ENCODE assay signal across 35 cellular contexts in the genomic region with DNA sequence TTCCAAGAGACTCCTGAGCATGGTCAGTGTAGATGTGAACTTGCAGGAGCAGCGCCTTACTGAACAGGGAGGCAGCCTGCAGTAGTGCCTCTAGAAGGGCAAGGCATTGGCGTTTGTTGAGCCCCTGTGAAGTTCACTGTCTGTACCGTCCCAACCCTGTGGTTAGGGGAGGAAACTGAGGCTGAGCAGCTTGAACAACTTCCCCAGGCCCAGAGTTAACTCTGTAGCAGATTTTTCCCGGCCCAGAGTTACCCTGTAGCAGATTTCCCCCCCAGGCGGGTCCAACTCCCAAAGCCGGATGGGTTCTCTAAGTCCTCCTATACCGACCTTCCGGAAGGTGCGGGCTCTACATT. TPM values are rescaled to one million over a fixed set of nuclear protein-coding genes. Genes with fewer than 3 reads are reported as not detected.
"Had no signal": no experiment of that assay in that cellular context is flagged by ENCODE, and none has a peak within 500 bp of the region (broad histone marks: within the 10 kb centered on the region; RNA-seq: fewer than 3 reads in every experiment).

No MANE protein-coding gene starts in this region.

- H3K4me3 Mint-ChIP-seq: activated CD4-positive, alpha-beta memory T cell treated with anti-CD3 and anti-CD28 coated beads for 36 hours; activated CD4-positive, alpha-beta T cell treated with anti-CD3 and anti-CD28 coated beads, Interleukin-2, amount 10 ng/mL, durations not matched to agents 24 days and 14 days; activated naive CD4-positive, alpha-beta T cell treated with anti-CD3 and anti-CD28 coated beads, Interleukin-2, amount 10 ng/mL, durations not matched to agents 7 days and 5 days; activated naive CD8-positive, alpha-beta T cell treated with anti-CD3 and anti-CD28 coated beads, Interleukin-2, amount 10 ng/mL, durations not matched to agents 7 days and 5 days; activated T-helper 1 cell treated with anti-CD3 and anti-CD28 coated beads, Interleukin-12 subunit alpha, Interleukin-12 subunit beta, Interleukin-2, Interleukin-4 antibody, amounts not matched to agents 30 ng/mL and 10 ng/mL and 1 ng/mL, durations not matched to agents 14 hours and 24 hours and 36 hours; natural killer cell treated with Interleukin-12 subunit alpha and Interleukin-12 subunit beta and Interleukin-15 and Interleukin-18, amount 100 ng/mL, for 72 hours; stimulated activated memory B cell treated with anti-CD40 and anti-IgM and Interleukin-4, amounts not matched to agents 10 μg/mL and 1 μg/mL and 100 μg/mL, for 72 hours had no signal

- H3K27ac Mint-ChIP-seq: activated CD4-positive, alpha-beta memory T cell treated with anti-CD3 and anti-CD28 coated beads for 36 hours; activated CD4-positive, alpha-beta T cell treated with anti-CD3 and anti-CD28 coated beads, Interleukin-2, amount 10 ng/mL, durations not matched to agents 24 days and 14 days; activated naive CD8-positive, alpha-beta T cell treated with anti-CD3 and anti-CD28 coated beads, Interleukin-2, amount 10 ng/mL, durations not matched to agents 7 days and 5 days; activated T-helper 1 cell treated with anti-CD3 and anti-CD28 coated beads, Interleukin-12 subunit alpha, Interleukin-12 subunit beta, Interleukin-2, Interleukin-4 antibody, amounts not matched to agents 30 ng/mL and 10 ng/mL and 1 ng/mL, durations not matched to agents 14 hours and 24 hours and 36 hours; natural killer cell treated with Interleukin-12 subunit alpha and Interleukin-12 subunit beta and Interleukin-15 and Interleukin-18, amount 100 ng/mL, for 72 hours; stimulated activated memory B cell treated with anti-CD40 and anti-IgM and Interleukin-4, amounts not matched to agents 10 μg/mL and 1 μg/mL and 100 μg/mL, for 72 hours had no signal

- H3K4me3 ChIP-seq: gastrocnemius medialis, left ventricle myocardium inferior, lung, mucosa of descending colon, right lobe of liver, suprapubic skin, tibial artery had no signal

- ATAC-seq: gastrocnemius medialis; mucosa of descending colon; natural killer cell treated with Interleukin-12 subunit alpha and Interleukin-12 subunit beta and Interleukin-15 and Interleukin-18, amount 100 ng/mL, for 72 hours; right lobe of liver; stimulated activated memory B cell treated with anti-CD40 and anti-IgM and Interleukin-4, amounts not matched to agents 10 μg/mL and 1 μg/mL and 100 μg/mL, for 72 hours had no signal

- H3K9me3 Mint-ChIP-seq: activated CD4-positive, alpha-beta memory T cell treated with anti-CD3 and anti-CD28 coated beads for 36 hours; activated CD4-positive, alpha-beta T cell treated with anti-CD3 and anti-CD28 coated beads, Interleukin-2, amount 10 ng/mL, durations not matched to agents 24 days and 14 days; activated naive CD4-positive, alpha-beta T cell treated with anti-CD3 and anti-CD28 coated beads, Interleukin-2, amount 10 ng/mL, durations not matched to agents 7 days and 5 days; activated naive CD8-positive, alpha-beta T cell treated with anti-CD3 and anti-CD28 coated beads, Interleukin-2, amount 10 ng/mL, durations not matched to agents 7 days and 5 days; activated T-helper 1 cell treated with anti-CD3 and anti-CD28 coated beads, Interleukin-12 subunit alpha, Interleukin-12 subunit beta, Interleukin-2, Interleukin-4 antibody, amounts not matched to agents 30 ng/mL and 10 ng/mL and 1 ng/mL, durations not matched to agents 14 hours and 24 hours and 36 hours; natural killer cell treated with Interleukin-12 subunit alpha and Interleukin-12 subunit beta and Interleukin-15 and Interleukin-18, amount 100 ng/mL, for 72 hours; stimulated activated memory B cell treated with anti-CD40 and anti-IgM and Interleukin-4, amounts not matched to agents 10 μg/mL and 1 μg/mL and 100 μg/mL, for 72 hours had no signal

- H3K9me3 ChIP-seq: gastrocnemius medialis, left ventricle myocardium inferior, mucosa of descending colon, right lobe of liver, suprapubic skin, tibial artery had no signal

- FAIRE-seq: astrocyte, urothelium cell line had no signal

- H3K27ac ChIP-seq: brain microvascular endothelial cell, gastrocnemius medialis, left ventricle myocardium inferior, right lobe of liver, suprapubic skin, tibial artery had no signal

- DNase-seq: activated CD4-positive, alpha-beta memory T cell treated with anti-CD3 and anti-CD28 coated beads for 36 hours; activated CD4-positive, alpha-beta T cell treated with anti-CD3 and anti-CD28 coated beads, Interleukin-2, amount 10 ng/mL, durations not matched to agents 24 days and 14 days; activated CD4-positive, CD25-positive, alpha-beta regulatory T cell treated with anti-CD3 and anti-CD28 coated beads, Interleukin-2, amount 50 U/mL, for 72 hours; activated CD8-positive, alpha-beta memory T cell treated with anti-CD3 and anti-CD28 coated beads, Interleukin-2, amount 50 U/mL, for 4 hours; activated effector memory CD4-positive, alpha-beta T cell treated with anti-CD3 and anti-CD28 coated beads, Interleukin-2, amount 50 U/mL, for 16 hours; activated naive CD4-positive, alpha-beta T cell treated with anti-CD3 and anti-CD28 coated beads, Interleukin-2, amount 10 ng/mL, durations not matched to agents 7 days and 5 days; activated naive CD8-positive, alpha-beta T cell treated with anti-CD3 and anti-CD28 coated beads, Interleukin-2, amount 10 ng/mL, durations not matched to agents 7 days and 5 days; activated T-cell treated with anti-CD3 and anti-CD28 coated beads, Interleukin-2, amount 50 U/mL, for 1 hour; amniotic stem cell; brain microvascular endothelial cell; caudate nucleus; dermis blood vessel endothelial cell; effector memory CD4-positive, alpha-beta T cell; erythroblast; gastrocnemius medialis; glutamatergic neuron; islet precursor cell; left ventricle myocardium inferior; mucosa of descending colon; right lobe of liver; stimulated activated CD4-positive, alpha-beta T cell treated with anti-CD3 and anti-CD28 coated beads, Interleukin-4, amount 100 ng/mL, for 1 hour; stimulated activated CD8-positive, alpha-beta memory T cell treated with anti-CD3 and anti-CD28 coated beads, Interleukin-4, amount 100 ng/mL, for 48 hours; SW 1271; T-helper 2 cell; tibial artery had no signal

- H3K36me3 ChIP-seq: brain microvascular endothelial cell, gastrocnemius medialis, left ventricle myocardium inferior, right lobe of liver, suprapubic skin, tibial artery had no signal

- H3K36me3 Mint-ChIP-seq: activated CD4-positive, alpha-beta memory T cell treated with anti-CD3 and anti-CD28 coated beads for 36 hours; activated naive CD4-positive, alpha-beta T cell treated with anti-CD3 and anti-CD28 coated beads, Interleukin-2, amount 10 ng/mL, durations not matched to agents 7 days and 5 days; activated naive CD8-positive, alpha-beta T cell treated with anti-CD3 and anti-CD28 coated beads, Interleukin-2, amount 10 ng/mL, durations not matched to agents 7 days and 5 days; natural killer cell treated with Interleukin-12 subunit alpha and Interleukin-12 subunit beta and Interleukin-15 and Interleukin-18, amount 100 ng/mL, for 72 hours; stimulated activated memory B cell treated with anti-CD40 and anti-IgM and Interleukin-4, amounts not matched to agents 10 μg/mL and 1 μg/mL and 100 μg/mL, for 72 hours had no signal

RNA-seq across cellular contexts. Expression of gene LMX1B, which starts 9.6 kb away (rescaled TPM):
- total RNA-seq: activated CD4-positive, alpha-beta memory T cell treated with anti-CD3 and anti-CD28 coated beads for 36 hours; activated CD4-positive, alpha-beta T cell treated with anti-CD3 and anti-CD28 coated beads, Interleukin-2, amount 10 ng/mL, durations not matched to agents 24 days and 14 days; activated CD8-positive, alpha-beta memory T cell treated with anti-CD3 and anti-CD28 coated beads for 36 hours; activated naive CD8-positive, alpha-beta T cell treated with anti-CD3 and anti-CD28 coated beads, Interleukin-2, amount 10 ng/mL, durations not matched to agents 7 days and 5 days; activated T-helper 1 cell treated with anti-CD3 and anti-CD28 coated beads, Interleukin-12 subunit alpha, Interleukin-12 subunit beta, Interleukin-2, Interleukin-4 antibody, amounts not matched to agents 30 ng/mL and 10 ng/mL and 1 ng/mL, durations not matched to agents 14 hours and 24 hours and 36 hours; dermis blood vessel endothelial cell; myocyte; natural killer cell treated with Interleukin-12 subunit alpha and Interleukin-12 subunit beta and Interleukin-15 and Interleukin-18, amount 100 ng/mL, for 72 hours; renal cortical epithelial cell; right lobe of liver had no signal
